In genomic region chr9:90287567-90288274, GRCh38 we compare ENCODE assay signal across 9 cellular contexts.
A peak's percentile ranks its signal among the peaks of the same experiment; 100 is the strongest.
DNase-seq lines count a peak whose midpoint lies in the region; ATAC-seq and TF ChIP-seq lines count a peak whose summit lies in the region.
"Had no signal": no experiment of that assay in that cellular context is flagged by ENCODE, and none has a peak within 500 bp of the region (broad histone marks: within the 10 kb centered on the region; RNA-seq: fewer than 3 reads in every experiment).

No MANE protein-coding gene starts in this region.

- no peaks in the 10 kb centered on the region for H3K36me3 ChIP-seq in upper lobe of right lung

- ATAC-seq in HG02642 (IDR thresholded peaks at IDR 0.05; ENCODE audit: poor library complexity, unreplicated experiment) (peak; percentile 96), upper lobe of right lung (peak; percentile 30)

- no peak overlapping the region for H3K4me3 ChIP-seq in upper lobe of right lung

- no peaks in the 10 kb centered on the region for H3K4me1 ChIP-seq in upper lobe of right lung

- no peaks in the 10 kb centered on the region for H3K9me3 ChIP-seq in upper lobe of right lung

- no peak overlapping the region for H3K27ac ChIP-seq in upper lobe of right lung

- intact Hi-C loops in upper lobe of right lung (cut with DNase I) = no loop called here

- DNase-seq in activated naive CD4-positive, alpha-beta T cell treated with Interleukin-2 at 50 U/mL for 16 hours = peak; percentile 15
- DNase-seq in activated naive CD4-positive, alpha-beta T cell (lab: John Stamatoyannopoulos, UW) = no peak
- DNase-seq in NCI-H226 = peak; percentile 41
- DNase-seq in upper lobe of right lung = no peak
- no peak for DNase-seq in NCI-H1105 (lab: John Stamatoyannopoulos, UW)
- no peak for DNase-seq in NCI-H1092 (lab: John Stamatoyannopoulos, UW)
- no peak for DNase-seq in AML-193 (lab: John Stamatoyannopoulos, UW)
- DNase-seq: Karpas-422 had no signal

- no peaks in the 10 kb centered on the region for H3K27me3 ChIP-seq in upper lobe of right lung

- no peak for TF ChIP-seq CTCF in upper lobe of right lung (IDR thresholded peaks at IDR 0.05)

Comparison
In these comparisons a context has a peak if more than half of its experiments do, and no peak if none do; other contexts are left out.
1. DNase-seq: peak in activated naive CD4-positive, alpha-beta T cell treated with Interleukin-2 at 50 U/mL for 16 hours (single experiment) and NCI-H226 (single experiment); none in activated naive CD4-positive, alpha-beta T cell (0 of 4), upper lobe of right lung (single experiment), NCI-H1105 (single experiment), NCI-H1092 (single experiment) and AML-193 (0 of 2).